Comparison of ENCODE assay signal across 11 cellular contexts in the genomic region with DNA sequence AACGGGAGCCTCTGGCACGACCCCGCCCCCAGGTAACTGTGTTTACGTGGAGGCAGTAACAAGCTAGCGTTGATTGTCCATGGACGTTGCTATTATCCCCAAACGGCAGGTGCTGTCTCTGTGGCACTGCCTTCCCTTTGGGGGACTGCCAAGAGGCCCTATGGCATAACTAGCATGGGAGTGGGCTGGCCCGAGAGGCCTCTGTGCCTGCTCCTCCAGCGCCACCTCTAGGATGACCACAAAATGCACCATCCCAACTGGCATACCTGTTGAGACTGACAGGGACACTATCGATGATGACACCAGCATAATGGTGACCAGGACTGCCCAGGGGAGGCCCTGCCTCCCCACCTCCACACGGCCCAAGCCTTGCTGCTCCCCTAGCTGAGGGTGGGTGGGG. TPM values are rescaled to one million over a fixed set of nuclear protein-coding genes. Genes with fewer than 3 reads are reported as not detected.
DNase-seq lines count a peak whose midpoint lies in the region; ATAC-seq and TF ChIP-seq lines count a peak whose summit lies in the region.
"Had no signal": no experiment of that assay in that cellular context is flagged by ENCODE, and none has a peak within 500 bp of the region (broad histone marks: within the 10 kb centered on the region; RNA-seq: fewer than 3 reads in every experiment).

No MANE protein-coding gene starts in this region.

- no peak overlapping the region for H3K27ac Mint-ChIP-seq in activated T-helper 17 cell treated with anti-CD3 and anti-CD28 coated beads, Interleukin-2, amount 50 U/mL, for 72 hours
- H3K27ac Mint-ChIP-seq in Calu3 (ENCODE audit: unreplicated experiment): no peak overlapping the region

- peak; percentile 25 for ATAC-seq in activated T-helper 17 cell treated with anti-CD3 and anti-CD28 coated beads, Interleukin-2, amount 50 U/mL, for 72 hours (replicated peaks)

- peaks cover 7% of the 10 kb centered on the region for H3K27me3 Mint-ChIP-seq in activated T-helper 17 cell treated with anti-CD3 and anti-CD28 coated beads, Interleukin-2, amount 50 U/mL, for 72 hours
- H3K27me3 Mint-ChIP-seq in Calu3 (ENCODE audit: unreplicated experiment): peaks cover 15% of the 10 kb centered on the region

- H3K4me1 Mint-ChIP-seq in activated T-helper 17 cell treated with anti-CD3 and anti-CD28 coated beads, Interleukin-2, amount 50 U/mL, for 72 hours: no peaks in the 10 kb centered on the region
- H3K4me1 Mint-ChIP-seq in Calu3 (ENCODE audit: low read depth, unreplicated experiment): peaks cover 9% of the 10 kb centered on the region

- in situ Hi-C loops in G401 (cut with HindIII; ENCODE audit: low sequenced_read_pairs): no loop called here

- intact Hi-C loops in Calu3 (cut with micrococcal nuclease; ENCODE audit: unreplicated experiment): no loop called here

- H3K36me3 ChIP-seq in H7 (replicated peaks; ENCODE audit: control insufficient read depth, insufficient read depth, low read length): no peaks in the 10 kb centered on the region; the same call in 1 of the 2 replicates
- H3K36me3 ChIP-seq: SJSA1 had no signal

- CTCF ChIA-PET in Calu3 (lab: Charles Lee): no interaction called here

- DNase-seq in H7 (peak; percentile 85), NCI-H2081 (lab: John Stamatoyannopoulos, UW) (peak; percentile 83 to 91), retinal pigment epithelial cell (ENCODE audit: low read depth) (no peak), Calu3 (no peak), A172 (ENCODE audit: low spot score) (no peak), G401 (ENCODE audit: low spot score) (no peak)
- DNase-seq in stimulated activated naive CD4-positive, alpha-beta T cell treated with Interleukin-2 at 50 U/mL for 16 hours (lab: John Stamatoyannopoulos, UW): no peak
- DNase-seq: activated CD4-positive, alpha-beta T cell treated with anti-CD3 and anti-CD28 coated beads, Interleukin-2, amount 50 U/mL, for 4 hours had no signal

- no peak overlapping the region for H3K4me3 Mint-ChIP-seq in activated T-helper 17 cell treated with anti-CD3 and anti-CD28 coated beads, Interleukin-2, amount 50 U/mL, for 72 hours
- H3K4me3 Mint-ChIP-seq in Calu3 (ENCODE audit: low read depth, unreplicated experiment): no peak overlapping the region

- TF ChIP-seq CTCF in retinal pigment epithelial cell (conservative IDR thresholded peaks at IDR 0.05; ENCODE audit: low read depth, low read length) (peak; percentile 17), Calu3 (IDR thresholded peaks at IDR 0.05; ENCODE audit: unreplicated experiment) (no peak)

- H3K36me3 Mint-ChIP-seq in activated T-helper 17 cell treated with anti-CD3 and anti-CD28 coated beads, Interleukin-2, amount 50 U/mL, for 72 hours (ENCODE audit: low read depth): peaks cover 24% of the 10 kb centered on the region
- H3K36me3 Mint-ChIP-seq in Calu3 (ENCODE audit: insufficient read depth, unreplicated experiment): peaks cover 31% of the 10 kb centered on the region

- no TSS peak for BruUV-seq in Calu3 (replicated peaks; lab: Mats Ljungman, UMichigan)

- H3K4me3 ChIP-seq in H7 (ENCODE audit: insufficient read depth, low read depth, low read length): no peak overlapping the region
- no peak overlapping the region for H3K4me3 ChIP-seq in retinal pigment epithelial cell (ENCODE audit: low read length)
- H3K4me3 ChIP-seq: SJSA1, smooth muscle cell had no signal

- H3K27me3 ChIP-seq in H7 (ENCODE audit: control insufficient read depth, insufficient read depth, low read length): no peaks in the 10 kb centered on the region
- H3K27me3 ChIP-seq: SJSA1 had no signal

- H3K9me3 Mint-ChIP-seq in activated T-helper 17 cell treated with anti-CD3 and anti-CD28 coated beads, Interleukin-2, amount 50 U/mL, for 72 hours: no peaks in the 10 kb centered on the region
- H3K9me3 Mint-ChIP-seq in Calu3 (ENCODE audit: low read depth, unreplicated experiment): no peaks in the 10 kb centered on the region

RNA-seq across cellular contexts. Expression of gene SRPK3, which starts 1.5 kb away (rescaled TPM):
- total RNA-seq in H7 (2014; rRNA removed; shearing (Covaris generic)): not detected in 2 replicates
- total RNA-seq in activated T-helper 17 cell treated with anti-CD3 and anti-CD28 coated beads, Interleukin-2, amount 50 U/mL, for 72 hours: not detected
- total RNA-seq in Calu3 (2022): 0.14 and 0.29 TPM in 2 replicates
- 0.59 and 2.2 TPM in 2 replicates for total RNA-seq in A172 (2014; rRNA removed; shearing (Covaris generic))
- total RNA-seq in G401 (2014; rRNA removed; shearing (Covaris generic)): 0.06 TPM in 1 of 2 replicates, not detected in the other
- total RNA-seq: SJSA1, smooth muscle cell had no signal

RNA-seq across cellular contexts. Expression of gene IDH3G, which starts 11.9 kb away (rescaled TPM):
- 63.3 and 76.2 TPM in 2 replicates for total RNA-seq in H7 (2014; rRNA removed; shearing (Covaris generic))
- total RNA-seq in activated T-helper 17 cell treated with anti-CD3 and anti-CD28 coated beads, Interleukin-2, amount 50 U/mL, for 72 hours: 10 to 100 TPM; 62.0 to 82.2 TPM
- 64.5 and 71.2 TPM in 2 replicates for total RNA-seq in Calu3 (2022)
- total RNA-seq in A172 (2014; rRNA removed; shearing (Covaris generic)): 116 and 127 TPM in 2 replicates
- total RNA-seq in G401 (2014; rRNA removed; shearing (Covaris generic)): 55.7 and 71.2 TPM in 2 replicates

RNA-seq across cellular contexts. Expression of gene SSR4, which starts 12.1 kb away (rescaled TPM):
- 148 and 198 TPM in 2 replicates for total RNA-seq in H7 (2014; rRNA removed; shearing (Covaris generic))
- total RNA-seq in activated T-helper 17 cell treated with anti-CD3 and anti-CD28 coated beads, Interleukin-2, amount 50 U/mL, for 72 hours: 100 to 1,000 TPM; 150 to 152 TPM
- 360 and 391 TPM in 2 replicates for total RNA-seq in Calu3 (2022)
- total RNA-seq in A172 (2014; rRNA removed; shearing (Covaris generic)): 227 and 287 TPM in 2 replicates
- total RNA-seq in G401 (2014; rRNA removed; shearing (Covaris generic)): 142 and 157 TPM in 2 replicates

RNA-seq across cellular contexts. Expression of gene PLXNB3, which starts 18.3 kb away (rescaled TPM):
- 0.07 TPM in 1 of 2 replicates, not detected in the other for total RNA-seq in H7 (2014; rRNA removed; shearing (Covaris generic))
- 1 to 10 TPM in 1 of 2 donors, under 1 TPM in 1; 0.45 to 7.9 TPM for total RNA-seq in activated T-helper 17 cell treated with anti-CD3 and anti-CD28 coated beads, Interleukin-2, amount 50 U/mL, for 72 hours
- 37.5 and 49.2 TPM in 2 replicates for total RNA-seq in Calu3 (2022)
- 13.8 and 14.3 TPM in 2 replicates for total RNA-seq in A172 (2014; rRNA removed; shearing (Covaris generic))
- total RNA-seq in G401 (2014; rRNA removed; shearing (Covaris generic)): 1.5 TPM in 1 of 2 replicates, not detected in the other

RNA-seq across cellular contexts. Expression of gene PDZD4, which starts 48.0 kb away (rescaled TPM):
- total RNA-seq in H7 (2014; rRNA removed; shearing (Covaris generic)): 73.0 and 76.3 TPM in 2 replicates
- 1 to 10 TPM; 1.3 to 8.0 TPM for total RNA-seq in activated T-helper 17 cell treated with anti-CD3 and anti-CD28 coated beads, Interleukin-2, amount 50 U/mL, for 72 hours
- 0.59 and 0.76 TPM in 2 replicates for total RNA-seq in Calu3 (2022)
- total RNA-seq in A172 (2014; rRNA removed; shearing (Covaris generic)): 8.2 and 10.5 TPM in 2 replicates
- 15.6 and 16.9 TPM in 2 replicates for total RNA-seq in G401 (2014; rRNA removed; shearing (Covaris generic))

Comparison
In these comparisons a context has a peak if more than half of its experiments do, and no peak if none do; other contexts are left out.
1. DNase-seq: peak in H7 (single experiment) and NCI-H2081 (2 of 2); none in retinal pigment epithelial cell (single experiment), stimulated activated naive CD4-positive, alpha-beta T cell treated with Interleukin-2 at 50 U/mL for 16 hours (single experiment), Calu3 (single experiment), A172 (single experiment) and G401 (single experiment).